28 cellular contexts compared by ENCODE assay signal in the genomic region with DNA sequence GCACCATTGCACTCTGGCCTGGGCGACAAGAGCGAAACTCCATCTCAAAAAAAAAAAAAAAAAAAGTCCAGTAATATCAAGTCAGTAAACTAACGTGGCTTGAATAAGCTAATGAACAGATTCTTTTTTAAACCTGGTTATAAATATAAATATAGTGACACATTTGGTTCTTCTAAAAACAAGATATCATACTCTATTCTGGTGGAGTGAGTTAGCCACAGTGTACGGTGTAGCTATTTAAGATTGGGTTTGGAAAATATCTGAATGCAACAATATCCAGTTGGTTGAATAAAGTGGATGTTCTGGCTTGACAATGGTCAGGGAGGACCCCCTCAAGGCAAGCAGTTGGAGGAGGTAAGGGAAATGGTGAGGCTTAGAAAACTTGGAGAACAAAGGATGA.
"Had no signal": no experiment of that assay in that cellular context is flagged by ENCODE, and none has a peak within 500 bp of the region (broad histone marks: within the 10 kb centered on the region; RNA-seq: fewer than 3 reads in every experiment).

No MANE protein-coding gene starts in this region.

- H3K4me3 Mint-ChIP-seq: activated CD4-positive, alpha-beta memory T cell treated with anti-CD3 and anti-CD28 coated beads, Interleukin-2, amount 10 ng/mL, durations not matched to agents 7 days and 5 days; activated CD4-positive, alpha-beta T cell treated with anti-CD3 and anti-CD28 coated beads for 36 hours; activated CD4-positive, alpha-beta T cell treated with anti-CD3 and anti-CD28 coated beads, Interleukin-2, amount 10 ng/mL, durations not matched to agents 7 days and 5 days; activated naive CD4-positive, alpha-beta T cell treated with anti-CD3 and anti-CD28 coated beads, Interleukin-2, amount 10 ng/mL, durations not matched to agents 7 days and 5 days; activated naive CD8-positive, alpha-beta T cell treated with anti-CD3 and anti-CD28 coated beads, Interleukin-2, amount 10 ng/mL, durations not matched to agents 7 days and 5 days; activated T-cell treated with anti-CD3 and anti-CD28 coated beads, Interleukin-2, amount 50 U/mL, for 24 hours; activated T-cell treated with anti-CD3 and anti-CD28 coated beads, Interleukin-2, amount 50 U/mL, for 72 hours; brain had no signal

- H3K36me3 Mint-ChIP-seq: activated naive CD4-positive, alpha-beta T cell treated with anti-CD3 and anti-CD28 coated beads, Interleukin-2, amount 10 ng/mL, durations not matched to agents 7 days and 5 days; brain had no signal

- H3K36me3 ChIP-seq: ascending aorta, breast epithelium, cardiac muscle cell, colonic mucosa, esophagus squamous epithelium, gastroesophageal sphincter had no signal

- DNase-seq: activated CD4-positive, alpha-beta memory T cell treated with anti-CD3 and anti-CD28 coated beads, Interleukin-2, amount 10 ng/mL, durations not matched to agents 7 days and 5 days; activated CD4-positive, alpha-beta T cell treated with anti-CD3 and anti-CD28 coated beads for 36 hours; activated CD4-positive, alpha-beta T cell treated with anti-CD3 and anti-CD28 coated beads, Interleukin-2, amount 10 ng/mL, durations not matched to agents 7 days and 5 days; activated CD4-positive, alpha-beta T cell treated with anti-CD3 and anti-CD28 coated beads, Interleukin-2, amount 50 U/mL, for 4 hours; activated CD4-positive, CD25-positive, alpha-beta regulatory T cell; activated CD4-positive, CD25-positive, alpha-beta regulatory T cell treated with anti-CD3 and anti-CD28 coated beads, Interleukin-2, amount 50 U/mL, for 72 hours; activated CD8-positive, alpha-beta memory T cell treated with anti-CD3 and anti-CD28 coated beads, Interleukin-2, amount 50 U/mL, for 48 hours; activated gamma-delta T cell; activated naive CD4-positive, alpha-beta T cell; activated naive CD4-positive, alpha-beta T cell treated with anti-CD3 and anti-CD28 coated beads, Interleukin-2, amount 10 ng/mL, durations not matched to agents 7 days and 5 days; activated naive CD8-positive, alpha-beta T cell treated with anti-CD3 and anti-CD28 coated beads, Interleukin-2, amount 10 ng/mL, durations not matched to agents 7 days and 5 days; activated T-cell treated with anti-CD3 and anti-CD28 coated beads for 4 hours; activated T-cell treated with anti-CD3 and anti-CD28 coated beads, Interleukin-2, amount 50 U/mL, for 24 hours; activated T-cell treated with anti-CD3 and anti-CD28 coated beads, Interleukin-2, amount 50 U/mL, for 72 hours; central memory CD4-positive, alpha-beta T cell; cerebellar nuclear complex; colonic mucosa; effector CD8-positive, alpha-beta T cell; esophagus squamous epithelium; foreskin melanocyte; T-helper 2 cell had no signal

- H3K9me3 ChIP-seq: ascending aorta, colonic mucosa, esophagus squamous epithelium, gastroesophageal sphincter had no signal

- H3K4me1 ChIP-seq: ascending aorta, breast epithelium, colonic mucosa had no signal

- H3K27me3 ChIP-seq: ascending aorta, breast epithelium, colonic mucosa had no signal

- H3K4me3 ChIP-seq: ascending aorta, breast epithelium, cardiac muscle cell, colonic mucosa, esophagus squamous epithelium, gastroesophageal sphincter had no signal

- H3K27ac ChIP-seq: ascending aorta, breast epithelium, cardiac muscle cell, colonic mucosa, epithelial cell of prostate, esophagus squamous epithelium, gastroesophageal sphincter had no signal

- H3K9me3 Mint-ChIP-seq: activated CD4-positive, alpha-beta T cell treated with anti-CD3 and anti-CD28 coated beads, Interleukin-2, amount 10 ng/mL, durations not matched to agents 7 days and 5 days; activated naive CD4-positive, alpha-beta T cell treated with anti-CD3 and anti-CD28 coated beads, Interleukin-2, amount 10 ng/mL, durations not matched to agents 7 days and 5 days; activated naive CD4-positive, alpha-beta T cell treated with anti-CD3 and anti-CD28 coated beads, Interleukin-2, amount 50 U/mL, for 72 hours; activated T-cell treated with anti-CD3 and anti-CD28 coated beads, Interleukin-2, amount 50 U/mL, for 24 hours had no signal

- H3K27ac Mint-ChIP-seq: activated CD4-positive, alpha-beta memory T cell treated with anti-CD3 and anti-CD28 coated beads, Interleukin-2, amount 10 ng/mL, durations not matched to agents 7 days and 5 days; activated CD4-positive, alpha-beta T cell treated with anti-CD3 and anti-CD28 coated beads for 36 hours; activated CD4-positive, alpha-beta T cell treated with anti-CD3 and anti-CD28 coated beads, Interleukin-2, amount 10 ng/mL, durations not matched to agents 7 days and 5 days; activated naive CD4-positive, alpha-beta T cell treated with anti-CD3 and anti-CD28 coated beads, Interleukin-2, amount 10 ng/mL, durations not matched to agents 7 days and 5 days; activated naive CD4-positive, alpha-beta T cell treated with anti-CD3 and anti-CD28 coated beads, Interleukin-2, amount 50 U/mL, for 72 hours; activated naive CD8-positive, alpha-beta T cell treated with anti-CD3 and anti-CD28 coated beads, Interleukin-2, amount 10 ng/mL, durations not matched to agents 7 days and 5 days; activated T-cell treated with anti-CD3 and anti-CD28 coated beads, Interleukin-2, amount 50 U/mL, for 24 hours; activated T-cell treated with anti-CD3 and anti-CD28 coated beads, Interleukin-2, amount 50 U/mL, for 72 hours; brain had no signal
